19 cellular contexts compared by ENCODE assay signal in the genomic region with DNA sequence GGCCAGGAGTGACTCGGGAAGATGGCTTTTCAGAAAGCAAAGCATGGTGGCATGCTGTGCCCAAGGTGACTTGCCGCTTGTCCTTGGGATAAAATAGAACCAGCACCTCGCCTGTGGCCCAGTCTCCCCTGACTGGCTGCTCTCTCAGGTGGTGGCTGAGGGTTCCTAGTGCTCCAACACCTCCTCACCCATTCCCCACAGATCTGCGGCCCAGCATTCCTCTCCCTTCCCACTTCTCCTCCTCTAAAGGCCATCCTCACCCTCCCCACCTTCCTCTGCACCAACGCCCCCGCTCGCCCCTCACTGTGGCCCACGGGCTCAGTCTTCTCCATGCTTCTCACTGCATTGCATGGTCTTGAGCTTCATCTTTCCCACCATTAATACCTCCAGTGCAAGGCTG.
DNase-seq lines count a peak whose midpoint lies in the region; ATAC-seq and TF ChIP-seq lines count a peak whose summit lies in the region.
"Had no signal": no experiment of that assay in that cellular context is flagged by ENCODE, and none has a peak within 500 bp of the region (broad histone marks: within the 10 kb centered on the region; RNA-seq: fewer than 3 reads in every experiment).

No MANE protein-coding gene starts in this region.

- ATAC-seq in SK-N-SH treated with all-trans-retinoic acid at 6 μM for 48 hours (no peak), HG03025 (IDR thresholded peaks at IDR 0.05; ENCODE audit: low FRiP score, unreplicated experiment) (no peak), GM18873 (IDR thresholded peaks at IDR 0.05; ENCODE audit: low FRiP score, unreplicated experiment) (no peak)
- ATAC-seq: HCT116 had no signal

- H3F3A ChIP-seq in neural progenitor cell (ENCODE audit: low read depth): no peaks in the 10 kb centered on the region

- H3K36me3 ChIP-seq in H7 (replicated peaks; ENCODE audit: control insufficient read depth, insufficient read depth, low read length) (no peaks in the 10 kb centered on the region), neural progenitor cell (no peaks in the 10 kb centered on the region)

- no peak overlapping the region for H3K27ac ChIP-seq in neural progenitor cell
- H3K27ac ChIP-seq: HL-60, RWPE1 had no signal

- DNase-seq in H7: peak; percentile 13
- peak; percentile 64 for DNase-seq in chondrocyte (ENCODE audit: low spot score)
- no peak for DNase-seq in neural progenitor cell (ENCODE audit: low spot score)
- DNase-seq in NCI-H1436 (lab: John Stamatoyannopoulos, UW): no peak
- DNase-seq: GOT3, NCI-H1048, NCI-H1417, NCI-H1694 treated with DMSO at 0.1 percent for 48 hours, NCI-H2081, NCI-H2227 treated with DMSO at 0.1 percent for 48 hours, NCI-H510A, NCI-H69, SHP77 had no signal

- peaks cover 15% of the 10 kb centered on the region for H3K4me1 Mint-ChIP-seq in chondrocyte (ENCODE audit: low read depth)
- peaks cover 24% of the 10 kb centered on the region for H3K4me1 Mint-ChIP-seq in neural progenitor cell

- H3K36me3 Mint-ChIP-seq in chondrocyte (ENCODE audit: low read depth) (peaks cover 2% of the 10 kb centered on the region), neural progenitor cell (peaks cover 2% of the 10 kb centered on the region)

- H3K9me3 Mint-ChIP-seq in chondrocyte (ENCODE audit: low read depth): no peaks in the 10 kb centered on the region
- H3K9me3 Mint-ChIP-seq in neural progenitor cell: peaks cover 3% of the 10 kb centered on the region

- no peak for TF ChIP-seq CTCF in chondrocyte (IDR thresholded peaks at IDR 0.05)
- no peak for TF ChIP-seq CTCF in neural progenitor cell (IDR thresholded peaks at IDR 0.05)

- H3K27me3 ChIP-seq in H7 (ENCODE audit: control insufficient read depth, insufficient read depth, low read length) (no peaks in the 10 kb centered on the region; the same call in 1 of the 2 replicates), neural progenitor cell (no peaks in the 10 kb centered on the region)

- no peak overlapping the region for H3K9ac ChIP-seq in neural progenitor cell

- no peaks in the 10 kb centered on the region for H3K9me3 ChIP-seq in neural progenitor cell (ENCODE audit: low read depth)

- no peak overlapping the region for H3K27ac Mint-ChIP-seq in chondrocyte (ENCODE audit: unreplicated experiment)
- H3K27ac Mint-ChIP-seq in neural progenitor cell: peak overlapping the region; percentile 65

- H3K4me3 Mint-ChIP-seq in chondrocyte (ENCODE audit: unreplicated experiment): no peak overlapping the region
- no peak overlapping the region for H3K4me3 Mint-ChIP-seq in neural progenitor cell

- peaks cover 6% of the 10 kb centered on the region for H3K27me3 Mint-ChIP-seq in chondrocyte (ENCODE audit: low read depth)
- H3K27me3 Mint-ChIP-seq in neural progenitor cell (ENCODE audit: insufficient read depth, low read depth): peaks cover 5% of the 10 kb centered on the region

- no peak overlapping the region for H2AFZ ChIP-seq in neural progenitor cell (replicated peaks)

- H4K20me1 ChIP-seq in neural progenitor cell (ENCODE audit: low read depth): no peaks in the 10 kb centered on the region

- no peaks in the 10 kb centered on the region for H3K79me2 ChIP-seq in neural progenitor cell (ENCODE audit: low read depth)

- no peak overlapping the region for H3K4me3 ChIP-seq in H7 (ENCODE audit: insufficient read depth, low read depth, low read length)
- no peak overlapping the region for H3K4me3 ChIP-seq in neural progenitor cell

- peaks cover 18% of the 10 kb centered on the region for H3K4me1 ChIP-seq in neural progenitor cell

- no peak overlapping the region for H3K4me2 ChIP-seq in neural progenitor cell

TF ChIP-seq in SK-N-SH treated with all-trans-retinoic acid at 6 μM for 48 hours, 23 proteins besides CTCF, POLR2A, EP300 and RAD21:
- TF ChIP-seq CSDC2 (CRISPR knock-in tag; IDR thresholded peaks at IDR 0.05) (no peak), GLIS3 (CRISPR knock-in tag; IDR thresholded peaks at IDR 0.05) (no peak), OSR1 (CRISPR knock-in tag; IDR thresholded peaks at IDR 0.05) (no peak), ZC3H10 (CRISPR knock-in tag; IDR thresholded peaks at IDR 0.05) (no peak), ISL1 (CRISPR knock-in tag; IDR thresholded peaks at IDR 0.05) (no peak), BACH2 (CRISPR knock-in tag; IDR thresholded peaks at IDR 0.05; ENCODE audit: borderline replicate concordance) (no peak), ARNTL (CRISPR knock-in tag; IDR thresholded peaks at IDR 0.05; ENCODE audit: borderline replicate concordance, low read depth) (no peak), TOX (CRISPR knock-in tag; IDR thresholded peaks at IDR 0.05; ENCODE audit: borderline replicate concordance) (no peak), SNAI2 (CRISPR knock-in tag; IDR thresholded peaks at IDR 0.05) (no peak), ZNF8 (CRISPR knock-in tag; IDR thresholded peaks at IDR 0.05) (no peak), ZFP30 (CRISPR knock-in tag; IDR thresholded peaks at IDR 0.05) (no peak), ZNF70 (CRISPR knock-in tag; IDR thresholded peaks at IDR 0.05) (no peak)
- TF ChIP-seq, protein P1, sequence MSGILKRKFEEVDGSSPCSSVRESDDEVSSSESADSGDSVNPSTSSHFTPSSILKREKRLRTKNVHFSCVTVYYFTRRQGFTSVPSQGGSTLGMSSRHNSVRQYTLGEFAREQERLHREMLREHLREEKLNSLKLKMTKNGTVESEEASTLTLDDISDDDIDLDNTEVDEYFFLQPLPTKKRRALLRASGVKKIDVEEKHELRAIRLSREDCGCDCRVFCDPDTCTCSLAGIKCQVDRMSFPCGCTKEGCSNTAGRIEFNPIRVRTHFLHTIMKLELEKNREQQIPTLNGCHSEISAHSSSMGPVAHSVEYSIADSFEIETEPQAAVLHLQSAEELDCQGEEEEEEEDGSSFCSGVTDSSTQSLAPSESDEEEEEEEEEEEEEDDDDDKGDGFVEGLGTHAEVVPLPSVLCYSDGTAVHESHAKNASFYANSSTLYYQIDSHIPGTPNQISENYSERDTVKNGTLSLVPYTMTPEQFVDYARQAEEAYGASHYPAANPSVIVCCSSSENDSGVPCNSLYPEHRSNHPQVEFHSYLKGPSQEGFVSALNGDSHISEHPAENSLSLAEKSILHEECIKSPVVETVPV (CRISPR knock-in tag; IDR thresholded peaks at IDR 0.05): no peak
- TF ChIP-seq, protein P2, sequence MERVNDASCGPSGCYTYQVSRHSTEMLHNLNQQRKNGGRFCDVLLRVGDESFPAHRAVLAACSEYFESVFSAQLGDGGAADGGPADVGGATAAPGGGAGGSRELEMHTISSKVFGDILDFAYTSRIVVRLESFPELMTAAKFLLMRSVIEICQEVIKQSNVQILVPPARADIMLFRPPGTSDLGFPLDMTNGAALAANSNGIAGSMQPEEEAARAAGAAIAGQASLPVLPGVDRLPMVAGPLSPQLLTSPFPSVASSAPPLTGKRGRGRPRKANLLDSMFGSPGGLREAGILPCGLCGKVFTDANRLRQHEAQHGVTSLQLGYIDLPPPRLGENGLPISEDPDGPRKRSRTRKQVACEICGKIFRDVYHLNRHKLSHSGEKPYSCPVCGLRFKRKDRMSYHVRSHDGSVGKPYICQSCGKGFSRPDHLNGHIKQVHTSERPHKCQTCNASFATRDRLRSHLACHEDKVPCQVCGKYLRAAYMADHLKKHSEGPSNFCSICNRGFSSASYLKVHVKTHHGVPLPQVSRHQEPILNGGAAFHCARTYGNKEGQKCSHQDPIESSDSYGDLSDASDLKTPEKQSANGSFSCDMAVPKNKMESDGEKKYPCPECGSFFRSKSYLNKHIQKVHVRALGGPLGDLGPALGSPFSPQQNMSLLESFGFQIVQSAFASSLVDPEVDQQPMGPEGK (CRISPR knock-in tag; IDR thresholded peaks at IDR 0.05; ENCODE audit: borderline replicate concordance): no peak
- TF ChIP-seq, protein P3, sequence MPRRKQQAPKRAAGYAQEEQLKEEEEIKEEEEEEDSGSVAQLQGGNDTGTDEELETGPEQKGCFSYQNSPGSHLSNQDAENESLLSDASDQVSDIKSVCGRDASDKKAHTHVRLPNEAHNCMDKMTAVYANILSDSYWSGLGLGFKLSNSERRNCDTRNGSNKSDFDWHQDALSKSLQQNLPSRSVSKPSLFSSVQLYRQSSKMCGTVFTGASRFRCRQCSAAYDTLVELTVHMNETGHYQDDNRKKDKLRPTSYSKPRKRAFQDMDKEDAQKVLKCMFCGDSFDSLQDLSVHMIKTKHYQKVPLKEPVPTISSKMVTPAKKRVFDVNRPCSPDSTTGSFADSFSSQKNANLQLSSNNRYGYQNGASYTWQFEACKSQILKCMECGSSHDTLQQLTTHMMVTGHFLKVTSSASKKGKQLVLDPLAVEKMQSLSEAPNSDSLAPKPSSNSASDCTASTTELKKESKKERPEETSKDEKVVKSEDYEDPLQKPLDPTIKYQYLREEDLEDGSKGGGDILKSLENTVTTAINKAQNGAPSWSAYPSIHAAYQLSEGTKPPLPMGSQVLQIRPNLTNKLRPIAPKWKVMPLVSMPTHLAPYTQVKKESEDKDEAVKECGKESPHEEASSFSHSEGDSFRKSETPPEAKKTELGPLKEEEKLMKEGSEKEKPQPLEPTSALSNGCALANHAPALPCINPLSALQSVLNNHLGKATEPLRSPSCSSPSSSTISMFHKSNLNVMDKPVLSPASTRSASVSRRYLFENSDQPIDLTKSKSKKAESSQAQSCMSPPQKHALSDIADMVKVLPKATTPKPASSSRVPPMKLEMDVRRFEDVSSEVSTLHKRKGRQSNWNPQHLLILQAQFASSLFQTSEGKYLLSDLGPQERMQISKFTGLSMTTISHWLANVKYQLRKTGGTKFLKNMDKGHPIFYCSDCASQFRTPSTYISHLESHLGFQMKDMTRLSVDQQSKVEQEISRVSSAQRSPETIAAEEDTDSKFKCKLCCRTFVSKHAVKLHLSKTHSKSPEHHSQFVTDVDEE (CRISPR knock-in tag; IDR thresholded peaks at IDR 0.05): no peak

Comparison
In these comparisons a context has a peak if more than half of its experiments do, and no peak if none do; other contexts are left out.
1. DNase-seq: peak in H7 (single experiment) and chondrocyte (single experiment); none in neural progenitor cell (single experiment) and NCI-H1436 (single experiment).